8 cellular contexts compared by ENCODE assay signal in genomic region chr7:129433823-129434171, GRCh38. TPM values are rescaled to one million over a fixed set of nuclear protein-coding genes. Genes with fewer than 3 reads are reported as not detected.
DNase-seq lines count a peak whose midpoint lies in the region; ATAC-seq and TF ChIP-seq lines count a peak whose summit lies in the region.

No MANE protein-coding gene starts in this region.

- H3K9me3 ChIP-seq in BLaER1 treated with 17β-estradiol and CSF1 and Interleukin-3, amounts not matched to agents 10 nM and 100 nM (replicated peaks in 1 of 11) = no peaks in the 10 kb centered on the region
- no peaks in the 10 kb centered on the region for H3K9me3 ChIP-seq in WERI-Rb-1 (ENCODE audit: severe bottlenecking)
- H3K9me3 ChIP-seq in left ventricle myocardium inferior (replicated peaks) = no peaks in the 10 kb centered on the region

- H3K27ac ChIP-seq in BLaER1 treated with 17β-estradiol and CSF1 and Interleukin-3, amounts not matched to agents 10 nM and 100 nM = peak overlapping the region in 5 of 11 experiments; percentile 14 to 66 (median 34); a peak in 5 of 22 replicates
- H3K27ac ChIP-seq in WERI-Rb-1 = peak overlapping the region; percentile 88
- H3K27ac ChIP-seq in left ventricle myocardium inferior (replicated peaks) = peak overlapping the region; percentile 81

- H3K9ac ChIP-seq in BLaER1 treated with 17β-estradiol and CSF1 and Interleukin-3, amounts not matched to agents 10 nM and 100 nM = peak overlapping the region; percentile 67 to 81 (median 77); a peak in 21 of 22 replicates

- peak overlapping the region; percentile 66 to 84 (median 72) for H3K4me3 ChIP-seq in BLaER1 treated with 17β-estradiol and CSF1 and Interleukin-3, amounts not matched to agents 10 nM and 100 nM
- H3K4me3 ChIP-seq in WERI-Rb-1 (ENCODE audit: low read depth, low read length) (peak overlapping the region; percentile 95), left ventricle myocardium inferior (peak overlapping the region; percentile 94), skeletal muscle cell (ENCODE audit: low read depth, low read length) (peak overlapping the region; percentile 74)

- H3K36me3 ChIP-seq in BLaER1 treated with 17β-estradiol and CSF1 and Interleukin-3, amounts not matched to agents 10 nM and 100 nM = no peaks in the 10 kb centered on the region
- H3K36me3 ChIP-seq in WERI-Rb-1 (peaks cover 9% of the 10 kb centered on the region), left ventricle myocardium inferior (no peaks in the 10 kb centered on the region)

- DNase-seq in WERI-Rb-1 (no peak), left ventricle myocardium inferior (no peak), skeletal muscle cell (ENCODE audit: low read depth) (no peak), NCI-H2107 treated with DMSO at 0.1 percent for 48 hours (lab: John Stamatoyannopoulos, UW; ENCODE audit: unreplicated experiment) (no peak), midbrain (lab: John Stamatoyannopoulos, UW) (no peak)

- H3K27me3 ChIP-seq in BLaER1 treated with 17β-estradiol and CSF1 and Interleukin-3, amounts not matched to agents 10 nM and 100 nM = peaks cover 40 to 55% (median 50%) of the 10 kb centered on the region in 11 experiments
- H3K27me3 ChIP-seq in WERI-Rb-1 (ENCODE audit: insufficient read depth, low read depth, severe bottlenecking) = no peaks in the 10 kb centered on the region
- H3K27me3 ChIP-seq in left ventricle myocardium inferior (ENCODE audit: low read depth) = no peaks in the 10 kb centered on the region

- intact Hi-C loops in left ventricle myocardium inferior (cut with micrococcal nuclease) = no loop called here

- H3K4me1 ChIP-seq in BLaER1 treated with 17β-estradiol and CSF1 and Interleukin-3, amounts not matched to agents 10 nM and 100 nM = peaks cover 11 to 19% (median 14%) of the 10 kb centered on the region in 10 experiments
- H3K4me1 ChIP-seq in left ventricle myocardium inferior = peaks cover 32% of the 10 kb centered on the region

- ATAC-seq in GM19328 (IDR thresholded peaks at IDR 0.05; ENCODE audit: unreplicated experiment) = peak; percentile 58
- ATAC-seq in HG03280 (IDR thresholded peaks at IDR 0.05; ENCODE audit: unreplicated experiment) = peak; percentile 58

- peak overlapping the region; percentile 85 to 100 (median 98) for H3K4me2 ChIP-seq in BLaER1 treated with 17β-estradiol and CSF1 and Interleukin-3, amounts not matched to agents 10 nM and 100 nM

- peak; percentile 37 for TF ChIP-seq CTCF in WERI-Rb-1 (IDR thresholded peaks at IDR 0.05; ENCODE audit: low read depth, low read length)
- peak; percentile 33 for TF ChIP-seq CTCF in left ventricle myocardium inferior (IDR thresholded peaks at IDR 0.05; ENCODE audit: borderline replicate concordance)

- peaks cover 0 to 18% (median 0%) of the 10 kb centered on the region in 11 experiments; a peak in 4 of 22 replicates for H4K20me1 ChIP-seq in BLaER1 treated with 17β-estradiol and CSF1 and Interleukin-3, amounts not matched to agents 10 nM and 100 nM

RNA-seq across cellular contexts. Expression of gene STRIP2, which starts 0.4 kb away (rescaled TPM):
- 17.1 TPM for total RNA-seq in left ventricle myocardium inferior
